36 cellular contexts compared by ENCODE assay signal in genomic region chr17:74268052-74268451, GRCh38. TPM values are rescaled to one million over a fixed set of nuclear protein-coding genes. Genes with fewer than 3 reads are reported as not detected.
"Had no signal": no experiment of that assay in that cellular context is flagged by ENCODE, and none has a peak within 500 bp of the region (broad histone marks: within the 10 kb centered on the region; RNA-seq: fewer than 3 reads in every experiment).

No MANE protein-coding gene starts in this region.

- H3K9me3 ChIP-seq: gastroesophageal sphincter, mucosa of descending colon, ovary, right lobe of liver, tibial nerve had no signal

- H3K9me3 Mint-ChIP-seq: activated CD4-positive, alpha-beta memory T cell treated with anti-CD3 and anti-CD28 coated beads, Interleukin-2, amount 10 ng/mL, durations not matched to agents 7 days and 5 days; activated T-cell treated with anti-CD3 and anti-CD28 coated beads, Interleukin-2, amount 50 U/mL, for 4 hours; activated T-helper 17 cell treated with anti-CD3 and anti-CD28 coated beads, Interleukin-2, amount 50 U/mL, for 72 hours; natural killer cell treated with Interleukin-12 subunit alpha and Interleukin-12 subunit beta and Interleukin-15 and Interleukin-18, amount 100 ng/mL, for 72 hours; stimulated activated memory B cell treated with anti-CD40 and anti-IgM and Interleukin-4, amounts not matched to agents 10 μg/mL and 1 μg/mL and 100 μg/mL, for 72 hours; stimulated activated naive CD8-positive, alpha-beta T cell treated with anti-CD3 and anti-CD28 coated beads, Interleukin-15, amount 100 ng/mL, for 72 hours had no signal

- H3K36me3 Mint-ChIP-seq: natural killer cell treated with Interleukin-12 subunit alpha and Interleukin-12 subunit beta and Interleukin-15 and Interleukin-18, amount 100 ng/mL, for 72 hours; stimulated activated memory B cell treated with anti-CD40 and anti-IgM and Interleukin-4, amounts not matched to agents 10 μg/mL and 1 μg/mL and 100 μg/mL, for 72 hours had no signal

- H3K4me1 ChIP-seq: right lobe of liver had no signal

- DNase-seq: activated CD4-positive, alpha-beta memory T cell treated with anti-CD3 and anti-CD28 coated beads, Interleukin-2, amount 10 ng/mL, durations not matched to agents 7 days and 5 days; activated CD4-positive, alpha-beta T cell treated with anti-CD3 and anti-CD28 coated beads, Interleukin-2, amount 10 ng/mL, durations not matched to agents 24 days and 14 days; activated CD8-positive, alpha-beta memory T cell treated with anti-CD3 and anti-CD28 coated beads, Interleukin-2, amount 50 U/mL, for 48 hours; activated gamma-delta T cell treated with Interleukin-2 at 50 U/mL for 16 hours; activated naive CD4-positive, alpha-beta T cell treated with anti-CD3 and anti-CD28 coated beads, Interleukin-2, amount 50 U/mL, for 16 hours; activated T-cell treated with anti-CD3 and anti-CD28 coated beads, Interleukin-2, amount 50 U/mL, for 4 hours; amniotic stem cell; caudate nucleus; kidney; left colon; mucosa of descending colon; ovary; right lobe of liver; stimulated activated CD4-positive, alpha-beta T cell treated with anti-CD3 and anti-CD28 coated beads, Interleukin-12 subunit alpha, Interleukin-12 subunit beta, amount 100 ng/mL, for 4 hours; stimulated activated CD4-positive, alpha-beta T cell treated with anti-CD3 and anti-CD28 coated beads, Interleukin-4, amount 100 ng/mL, for 24 hours; stimulated activated naive CD8-positive, alpha-beta T cell treated with anti-CD3 and anti-CD28 coated beads, Interleukin-15, amount 100 ng/mL, for 72 hours had no signal

- ATAC-seq: activated CD4-positive, CD25-positive, alpha-beta regulatory T cell treated with anti-CD3 and anti-CD28 coated beads, Interleukin-2, amount 50 U/mL, for 24 hours; activated T-cell treated with anti-CD3 and anti-CD28 coated beads, Interleukin-2, amount 50 U/mL, for 4 hours; activated T-helper 17 cell treated with anti-CD3 and anti-CD28 coated beads, Interleukin-2, amount 50 U/mL, for 72 hours; gastroesophageal sphincter; left colon; mucosa of descending colon; natural killer cell treated with Interleukin-12 subunit alpha and Interleukin-12 subunit beta and Interleukin-15 and Interleukin-18, amount 100 ng/mL, for 72 hours; right lobe of liver; stimulated activated memory B cell treated with anti-CD40 and anti-IgM and Interleukin-4, amounts not matched to agents 10 μg/mL and 1 μg/mL and 100 μg/mL, for 72 hours; stimulated activated naive CD8-positive, alpha-beta T cell treated with anti-CD3 and anti-CD28 coated beads, Interleukin-15, amount 100 ng/mL, for 72 hours had no signal

- H3K4me2 ChIP-seq: hepatocyte had no signal

- H3K27me3 Mint-ChIP-seq: activated T-helper 17 cell treated with anti-CD3 and anti-CD28 coated beads, Interleukin-2, amount 50 U/mL, for 72 hours had no signal

- H3K4me3 Mint-ChIP-seq: activated CD4-positive, alpha-beta memory T cell treated with anti-CD3 and anti-CD28 coated beads, Interleukin-2, amount 10 ng/mL, durations not matched to agents 7 days and 5 days; activated CD4-positive, alpha-beta T cell treated with anti-CD3 and anti-CD28 coated beads, Interleukin-2, amount 10 ng/mL, durations not matched to agents 24 days and 14 days; activated T-cell treated with anti-CD3 and anti-CD28 coated beads, Interleukin-2, amount 50 U/mL, for 4 hours; activated T-helper 17 cell treated with anti-CD3 and anti-CD28 coated beads, Interleukin-2, amount 50 U/mL, for 72 hours; natural killer cell treated with Interleukin-12 subunit alpha and Interleukin-12 subunit beta and Interleukin-15 and Interleukin-18, amount 100 ng/mL, for 72 hours; stimulated activated memory B cell treated with anti-CD40 and anti-IgM and Interleukin-4, amounts not matched to agents 10 μg/mL and 1 μg/mL and 100 μg/mL, for 72 hours; stimulated activated naive CD8-positive, alpha-beta T cell treated with anti-CD3 and anti-CD28 coated beads, Interleukin-15, amount 100 ng/mL, for 72 hours had no signal

- H3K27ac ChIP-seq: gastroesophageal sphincter, hepatocyte, ovary, right lobe of liver, tibial nerve, VCaP had no signal

- H3K27ac Mint-ChIP-seq: activated CD4-positive, alpha-beta memory T cell treated with anti-CD3 and anti-CD28 coated beads, Interleukin-2, amount 10 ng/mL, durations not matched to agents 7 days and 5 days; activated CD4-positive, alpha-beta T cell treated with anti-CD3 and anti-CD28 coated beads, Interleukin-2, amount 10 ng/mL, durations not matched to agents 24 days and 14 days; activated T-helper 17 cell treated with anti-CD3 and anti-CD28 coated beads, Interleukin-2, amount 50 U/mL, for 72 hours; natural killer cell treated with Interleukin-12 subunit alpha and Interleukin-12 subunit beta and Interleukin-15 and Interleukin-18, amount 100 ng/mL, for 72 hours; progenitor cell of endocrine pancreas; stimulated activated memory B cell treated with anti-CD40 and anti-IgM and Interleukin-4, amounts not matched to agents 10 μg/mL and 1 μg/mL and 100 μg/mL, for 72 hours had no signal

- H3K4me1 Mint-ChIP-seq: activated CD4-positive, alpha-beta T cell treated with anti-CD3 and anti-CD28 coated beads, Interleukin-2, amount 10 ng/mL, durations not matched to agents 24 days and 14 days; stimulated activated memory B cell treated with anti-CD40 and anti-IgM and Interleukin-4, amounts not matched to agents 10 μg/mL and 1 μg/mL and 100 μg/mL, for 72 hours had no signal

- H3K36me3 ChIP-seq: gastroesophageal sphincter, ovary, right lobe of liver, tibial nerve had no signal

- H3K27me3 ChIP-seq: hepatocyte, ovary, right lobe of liver had no signal

- H3K79me2 ChIP-seq: hepatocyte had no signal

- H3K4me3 ChIP-seq: gastroesophageal sphincter, hepatocyte, mucosa of descending colon, ovary, right lobe of liver, tibial nerve had no signal

- H2AFZ ChIP-seq: hepatocyte had no signal

RNA-seq across cellular contexts. Expression of gene DNAI2, which starts 6.0 kb away (rescaled TPM):
- total RNA-seq: activated T-cell treated with anti-CD3 and anti-CD28 coated beads, Interleukin-2, amount 50 U/mL, for 4 hours; astrocyte; endothelial cell of umbilical vein; fibroblast of lung; fibroblast of villous mesenchyme; gastroesophageal sphincter; hepatocyte; left colon; lung microvascular endothelial cell; mesenteric fat pad; mucosa of descending colon; myocyte; natural killer cell treated with Interleukin-12 subunit alpha and Interleukin-12 subunit beta and Interleukin-15 and Interleukin-18, amount 100 ng/mL, for 72 hours; progenitor cell of endocrine pancreas; renal cortical epithelial cell; right lobe of liver; skeletal muscle tissue; urinary bladder had no signal
- polyA plus RNA-seq: endothelial cell of umbilical vein, esophagus, fibroblast of lung, hepatocyte had no signal

RNA-seq across cellular contexts. Expression of gene KIF19, which starts 58.0 kb away (rescaled TPM):
- total RNA-seq: activated T-cell treated with anti-CD3 and anti-CD28 coated beads, Interleukin-2, amount 50 U/mL, for 4 hours; astrocyte; fibroblast of villous mesenchyme; myocyte; renal cortical epithelial cell had no signal
- polyA plus RNA-seq: fibroblast of lung had no signal
